1 cellular context compared by ENCODE assay signal in the genomic region with DNA sequence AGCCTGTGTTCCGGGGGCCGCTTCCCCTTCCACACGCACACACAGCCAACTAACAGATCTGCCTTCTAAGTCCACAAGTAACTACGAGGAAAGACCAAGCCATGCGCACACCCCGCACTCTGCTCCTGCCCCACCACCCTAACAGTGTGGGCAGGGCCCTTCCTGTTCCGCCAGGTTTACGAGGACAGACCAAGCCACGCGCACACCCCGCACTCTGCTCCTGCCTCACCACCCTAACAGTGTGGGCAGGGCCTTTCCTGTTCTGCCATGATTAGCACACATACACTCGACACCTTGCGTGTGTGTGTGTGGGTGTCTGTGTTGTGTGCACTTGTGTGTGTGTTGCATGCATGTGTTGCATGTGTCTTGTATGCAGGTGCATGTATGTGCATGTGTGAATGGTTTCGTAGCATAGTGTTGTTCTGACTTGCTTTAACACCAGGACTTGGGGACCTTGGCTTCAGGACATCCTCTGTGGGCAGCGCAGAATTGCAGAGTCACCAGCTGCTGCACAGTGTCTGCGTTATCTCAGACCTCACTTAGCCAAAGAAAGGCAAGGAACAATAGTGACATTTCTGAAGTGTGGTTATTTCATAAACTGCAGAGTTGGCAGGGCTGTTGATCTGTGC.
TF ChIP-seq lines count a peak whose summit lies in the region.

No MANE protein-coding gene starts in this region.

TF ChIP-seq in K562, 482 proteins besides CTCF, POLR2A, EP300 and RAD21 (continued from another document and continues in another):
- TF ChIP-seq, protein P1, sequence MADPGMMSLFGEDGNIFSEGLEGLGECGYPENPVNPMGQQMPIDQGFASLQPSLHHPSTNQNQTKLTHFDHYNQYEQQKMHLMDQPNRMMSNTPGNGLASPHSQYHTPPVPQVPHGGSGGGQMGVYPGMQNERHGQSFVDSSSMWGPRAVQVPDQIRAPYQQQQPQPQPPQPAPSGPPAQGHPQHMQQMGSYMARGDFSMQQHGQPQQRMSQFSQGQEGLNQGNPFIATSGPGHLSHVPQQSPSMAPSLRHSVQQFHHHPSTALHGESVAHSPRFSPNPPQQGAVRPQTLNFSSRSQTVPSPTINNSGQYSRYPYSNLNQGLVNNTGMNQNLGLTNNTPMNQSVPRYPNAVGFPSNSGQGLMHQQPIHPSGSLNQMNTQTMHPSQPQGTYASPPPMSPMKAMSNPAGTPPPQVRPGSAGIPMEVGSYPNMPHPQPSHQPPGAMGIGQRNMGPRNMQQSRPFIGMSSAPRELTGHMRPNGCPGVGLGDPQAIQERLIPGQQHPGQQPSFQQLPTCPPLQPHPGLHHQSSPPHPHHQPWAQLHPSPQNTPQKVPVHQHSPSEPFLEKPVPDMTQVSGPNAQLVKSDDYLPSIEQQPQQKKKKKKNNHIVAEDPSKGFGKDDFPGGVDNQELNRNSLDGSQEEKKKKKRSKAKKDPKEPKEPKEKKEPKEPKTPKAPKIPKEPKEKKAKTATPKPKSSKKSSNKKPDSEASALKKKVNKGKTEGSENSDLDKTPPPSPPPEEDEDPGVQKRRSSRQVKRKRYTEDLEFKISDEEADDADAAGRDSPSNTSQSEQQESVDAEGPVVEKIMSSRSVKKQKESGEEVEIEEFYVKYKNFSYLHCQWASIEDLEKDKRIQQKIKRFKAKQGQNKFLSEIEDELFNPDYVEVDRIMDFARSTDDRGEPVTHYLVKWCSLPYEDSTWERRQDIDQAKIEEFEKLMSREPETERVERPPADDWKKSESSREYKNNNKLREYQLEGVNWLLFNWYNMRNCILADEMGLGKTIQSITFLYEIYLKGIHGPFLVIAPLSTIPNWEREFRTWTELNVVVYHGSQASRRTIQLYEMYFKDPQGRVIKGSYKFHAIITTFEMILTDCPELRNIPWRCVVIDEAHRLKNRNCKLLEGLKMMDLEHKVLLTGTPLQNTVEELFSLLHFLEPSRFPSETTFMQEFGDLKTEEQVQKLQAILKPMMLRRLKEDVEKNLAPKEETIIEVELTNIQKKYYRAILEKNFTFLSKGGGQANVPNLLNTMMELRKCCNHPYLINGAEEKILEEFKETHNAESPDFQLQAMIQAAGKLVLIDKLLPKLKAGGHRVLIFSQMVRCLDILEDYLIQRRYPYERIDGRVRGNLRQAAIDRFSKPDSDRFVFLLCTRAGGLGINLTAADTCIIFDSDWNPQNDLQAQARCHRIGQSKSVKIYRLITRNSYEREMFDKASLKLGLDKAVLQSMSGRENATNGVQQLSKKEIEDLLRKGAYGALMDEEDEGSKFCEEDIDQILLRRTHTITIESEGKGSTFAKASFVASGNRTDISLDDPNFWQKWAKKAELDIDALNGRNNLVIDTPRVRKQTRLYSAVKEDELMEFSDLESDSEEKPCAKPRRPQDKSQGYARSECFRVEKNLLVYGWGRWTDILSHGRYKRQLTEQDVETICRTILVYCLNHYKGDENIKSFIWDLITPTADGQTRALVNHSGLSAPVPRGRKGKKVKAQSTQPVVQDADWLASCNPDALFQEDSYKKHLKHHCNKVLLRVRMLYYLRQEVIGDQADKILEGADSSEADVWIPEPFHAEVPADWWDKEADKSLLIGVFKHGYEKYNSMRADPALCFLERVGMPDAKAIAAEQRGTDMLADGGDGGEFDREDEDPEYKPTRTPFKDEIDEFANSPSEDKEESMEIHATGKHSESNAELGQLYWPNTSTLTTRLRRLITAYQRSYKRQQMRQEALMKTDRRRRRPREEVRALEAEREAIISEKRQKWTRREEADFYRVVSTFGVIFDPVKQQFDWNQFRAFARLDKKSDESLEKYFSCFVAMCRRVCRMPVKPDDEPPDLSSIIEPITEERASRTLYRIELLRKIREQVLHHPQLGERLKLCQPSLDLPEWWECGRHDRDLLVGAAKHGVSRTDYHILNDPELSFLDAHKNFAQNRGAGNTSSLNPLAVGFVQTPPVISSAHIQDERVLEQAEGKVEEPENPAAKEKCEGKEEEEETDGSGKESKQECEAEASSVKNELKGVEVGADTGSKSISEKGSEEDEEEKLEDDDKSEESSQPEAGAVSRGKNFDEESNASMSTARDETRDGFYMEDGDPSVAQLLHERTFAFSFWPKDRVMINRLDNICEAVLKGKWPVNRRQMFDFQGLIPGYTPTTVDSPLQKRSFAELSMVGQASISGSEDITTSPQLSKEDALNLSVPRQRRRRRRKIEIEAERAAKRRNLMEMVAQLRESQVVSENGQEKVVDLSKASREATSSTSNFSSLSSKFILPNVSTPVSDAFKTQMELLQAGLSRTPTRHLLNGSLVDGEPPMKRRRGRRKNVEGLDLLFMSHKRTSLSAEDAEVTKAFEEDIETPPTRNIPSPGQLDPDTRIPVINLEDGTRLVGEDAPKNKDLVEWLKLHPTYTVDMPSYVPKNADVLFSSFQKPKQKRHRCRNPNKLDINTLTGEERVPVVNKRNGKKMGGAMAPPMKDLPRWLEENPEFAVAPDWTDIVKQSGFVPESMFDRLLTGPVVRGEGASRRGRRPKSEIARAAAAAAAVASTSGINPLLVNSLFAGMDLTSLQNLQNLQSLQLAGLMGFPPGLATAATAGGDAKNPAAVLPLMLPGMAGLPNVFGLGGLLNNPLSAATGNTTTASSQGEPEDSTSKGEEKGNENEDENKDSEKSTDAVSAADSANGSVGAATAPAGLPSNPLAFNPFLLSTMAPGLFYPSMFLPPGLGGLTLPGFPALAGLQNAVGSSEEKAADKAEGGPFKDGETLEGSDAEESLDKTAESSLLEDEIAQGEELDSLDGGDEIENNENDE (IDR thresholded peaks at IDR 0.05; ENCODE audit: low read depth, low read length), result no peak
- TF ChIP-seq L3MBTL2 (IDR thresholded peaks at IDR 0.05), result peak; percentile 57; the same call in 1 of the 2 replicates
- TF ChIP-seq SMAD4 (CRISPR knock-in tag; conservative IDR thresholded peaks at IDR 0.05), result no peak
- TF ChIP-seq, protein P2, sequence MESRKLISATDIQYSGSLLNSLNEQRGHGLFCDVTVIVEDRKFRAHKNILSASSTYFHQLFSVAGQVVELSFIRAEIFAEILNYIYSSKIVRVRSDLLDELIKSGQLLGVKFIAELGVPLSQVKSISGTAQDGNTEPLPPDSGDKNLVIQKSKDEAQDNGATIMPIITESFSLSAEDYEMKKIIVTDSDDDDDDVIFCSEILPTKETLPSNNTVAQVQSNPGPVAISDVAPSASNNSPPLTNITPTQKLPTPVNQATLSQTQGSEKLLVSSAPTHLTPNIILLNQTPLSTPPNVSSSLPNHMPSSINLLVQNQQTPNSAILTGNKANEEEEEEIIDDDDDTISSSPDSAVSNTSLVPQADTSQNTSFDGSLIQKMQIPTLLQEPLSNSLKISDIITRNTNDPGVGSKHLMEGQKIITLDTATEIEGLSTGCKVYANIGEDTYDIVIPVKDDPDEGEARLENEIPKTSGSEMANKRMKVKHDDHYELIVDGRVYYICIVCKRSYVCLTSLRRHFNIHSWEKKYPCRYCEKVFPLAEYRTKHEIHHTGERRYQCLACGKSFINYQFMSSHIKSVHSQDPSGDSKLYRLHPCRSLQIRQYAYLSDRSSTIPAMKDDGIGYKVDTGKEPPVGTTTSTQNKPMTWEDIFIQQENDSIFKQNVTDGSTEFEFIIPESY (CRISPR knock-in tag; IDR thresholded peaks at IDR 0.05), result no peak
- TF ChIP-seq, protein P3, sequence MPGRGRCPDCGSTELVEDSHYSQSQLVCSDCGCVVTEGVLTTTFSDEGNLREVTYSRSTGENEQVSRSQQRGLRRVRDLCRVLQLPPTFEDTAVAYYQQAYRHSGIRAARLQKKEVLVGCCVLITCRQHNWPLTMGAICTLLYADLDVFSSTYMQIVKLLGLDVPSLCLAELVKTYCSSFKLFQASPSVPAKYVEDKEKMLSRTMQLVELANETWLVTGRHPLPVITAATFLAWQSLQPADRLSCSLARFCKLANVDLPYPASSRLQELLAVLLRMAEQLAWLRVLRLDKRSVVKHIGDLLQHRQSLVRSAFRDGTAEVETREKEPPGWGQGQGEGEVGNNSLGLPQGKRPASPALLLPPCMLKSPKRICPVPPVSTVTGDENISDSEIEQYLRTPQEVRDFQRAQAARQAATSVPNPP (IDR thresholded peaks at IDR 0.05; ENCODE audit: borderline replicate concordance, insufficient read depth, insufficient read length), result no peak
- TF ChIP-seq, protein P4, sequence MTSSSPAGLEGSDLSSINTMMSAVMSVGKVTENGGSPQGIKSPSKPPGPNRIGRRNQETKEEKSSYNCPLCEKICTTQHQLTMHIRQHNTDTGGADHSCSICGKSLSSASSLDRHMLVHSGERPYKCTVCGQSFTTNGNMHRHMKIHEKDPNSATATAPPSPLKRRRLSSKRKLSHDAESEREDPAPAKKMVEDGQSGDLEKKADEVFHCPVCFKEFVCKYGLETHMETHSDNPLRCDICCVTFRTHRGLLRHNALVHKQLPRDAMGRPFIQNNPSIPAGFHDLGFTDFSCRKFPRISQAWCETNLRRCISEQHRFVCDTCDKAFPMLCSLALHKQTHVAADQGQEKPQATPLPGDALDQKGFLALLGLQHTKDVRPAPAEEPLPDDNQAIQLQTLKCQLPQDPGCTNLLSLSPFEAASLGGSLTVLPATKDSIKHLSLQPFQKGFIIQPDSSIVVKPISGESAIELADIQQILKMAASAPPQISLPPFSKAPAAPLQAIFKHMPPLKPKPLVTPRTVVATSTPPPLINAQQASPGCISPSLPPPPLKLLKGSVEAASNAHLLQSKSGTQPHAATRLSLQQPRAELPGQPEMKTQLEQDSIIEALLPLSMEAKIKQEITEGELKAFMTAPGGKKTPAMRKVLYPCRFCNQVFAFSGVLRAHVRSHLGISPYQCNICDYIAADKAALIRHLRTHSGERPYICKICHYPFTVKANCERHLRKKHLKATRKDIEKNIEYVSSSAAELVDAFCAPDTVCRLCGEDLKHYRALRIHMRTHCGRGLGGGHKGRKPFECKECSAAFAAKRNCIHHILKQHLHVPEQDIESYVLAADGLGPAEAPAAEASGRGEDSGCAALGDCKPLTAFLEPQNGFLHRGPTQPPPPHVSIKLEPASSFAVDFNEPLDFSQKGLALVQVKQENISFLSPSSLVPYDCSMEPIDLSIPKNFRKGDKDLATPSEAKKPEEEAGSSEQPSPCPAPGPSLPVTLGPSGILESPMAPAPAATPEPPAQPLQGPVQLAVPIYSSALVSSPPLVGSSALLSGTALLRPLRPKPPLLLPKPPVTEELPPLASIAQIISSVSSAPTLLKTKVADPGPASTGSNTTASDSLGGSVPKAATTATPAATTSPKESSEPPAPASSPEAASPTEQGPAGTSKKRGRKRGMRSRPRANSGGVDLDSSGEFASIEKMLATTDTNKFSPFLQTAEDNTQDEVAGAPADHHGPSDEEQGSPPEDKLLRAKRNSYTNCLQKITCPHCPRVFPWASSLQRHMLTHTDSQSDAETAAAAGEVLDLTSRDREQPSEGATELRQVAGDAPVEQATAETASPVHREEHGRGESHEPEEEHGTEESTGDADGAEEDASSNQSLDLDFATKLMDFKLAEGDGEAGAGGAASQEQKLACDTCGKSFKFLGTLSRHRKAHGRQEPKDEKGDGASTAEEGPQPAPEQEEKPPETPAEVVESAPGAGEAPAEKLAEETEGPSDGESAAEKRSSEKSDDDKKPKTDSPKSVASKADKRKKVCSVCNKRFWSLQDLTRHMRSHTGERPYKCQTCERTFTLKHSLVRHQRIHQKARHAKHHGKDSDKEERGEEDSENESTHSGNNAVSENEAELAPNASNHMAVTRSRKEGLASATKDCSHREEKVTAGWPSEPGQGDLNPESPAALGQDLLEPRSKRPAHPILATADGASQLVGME (CRISPR knock-in tag; IDR thresholded peaks at IDR 0.05), result no peak
- 0 out of 2 replicates have a peak, but pooled peaks have one; percentile 37 for TF ChIP-seq GATA2 (CRISPR knock-in tag; IDR thresholded peaks at IDR 0.05)
- peak; percentile 59 for TF ChIP-seq SMARCA4 (IDR thresholded peaks at IDR 0.05)
- TF ChIP-seq, protein P5, sequence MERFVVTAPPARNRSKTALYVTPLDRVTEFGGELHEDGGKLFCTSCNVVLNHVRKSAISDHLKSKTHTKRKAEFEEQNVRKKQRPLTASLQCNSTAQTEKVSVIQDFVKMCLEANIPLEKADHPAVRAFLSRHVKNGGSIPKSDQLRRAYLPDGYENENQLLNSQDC (CRISPR knock-in tag; IDR thresholded peaks at IDR 0.05), result no peak
- no peak for TF ChIP-seq FUS (optimal IDR thresholded peaks at IDR 0.05; ENCODE audit: low read depth, low read length)
- TF ChIP-seq EP400 (IDR thresholded peaks at IDR 0.05), result no peak
- TF ChIP-seq TRIM28 (IDR thresholded peaks at IDR 0.05), result no peak
- 0 out of 2 replicates have a peak, but pooled peaks have one; percentile 21 for TF ChIP-seq MTA1 (IDR thresholded peaks at IDR 0.05; ENCODE audit: borderline replicate concordance)
- no peak for TF ChIP-seq XRCC3 (IDR thresholded peaks at IDR 0.05)
- TF ChIP-seq MAFG (tag; conservative IDR thresholded peaks at IDR 0.05), result peak; percentile 90
- TF ChIP-seq, protein P6, sequence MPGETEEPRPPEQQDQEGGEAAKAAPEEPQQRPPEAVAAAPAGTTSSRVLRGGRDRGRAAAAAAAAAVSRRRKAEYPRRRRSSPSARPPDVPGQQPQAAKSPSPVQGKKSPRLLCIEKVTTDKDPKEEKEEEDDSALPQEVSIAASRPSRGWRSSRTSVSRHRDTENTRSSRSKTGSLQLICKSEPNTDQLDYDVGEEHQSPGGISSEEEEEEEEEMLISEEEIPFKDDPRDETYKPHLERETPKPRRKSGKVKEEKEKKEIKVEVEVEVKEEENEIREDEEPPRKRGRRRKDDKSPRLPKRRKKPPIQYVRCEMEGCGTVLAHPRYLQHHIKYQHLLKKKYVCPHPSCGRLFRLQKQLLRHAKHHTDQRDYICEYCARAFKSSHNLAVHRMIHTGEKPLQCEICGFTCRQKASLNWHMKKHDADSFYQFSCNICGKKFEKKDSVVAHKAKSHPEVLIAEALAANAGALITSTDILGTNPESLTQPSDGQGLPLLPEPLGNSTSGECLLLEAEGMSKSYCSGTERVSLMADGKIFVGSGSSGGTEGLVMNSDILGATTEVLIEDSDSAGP (CRISPR knock-in tag; IDR thresholded peaks at IDR 0.05), result no peak
- no peak for TF ChIP-seq SNIP1 (IDR thresholded peaks at IDR 0.05; ENCODE audit: low read depth)
- no peak for TF ChIP-seq RBM25 (IDR thresholded peaks at IDR 0.05; ENCODE audit: low read depth, low read length, severe bottlenecking)
- TF ChIP-seq SMARCE1 (IDR thresholded peaks at IDR 0.05), result 0 out of 2 replicates have a peak, but pooled peaks have one; percentile 45
- 0 out of 2 replicates have a peak, but pooled peaks have one; percentile 51 for TF ChIP-seq EHMT2 (IDR thresholded peaks at IDR 0.05)
- 0 out of 2 replicates have a peak, but pooled peaks have one; percentile 12 for TF ChIP-seq EGR1 (conservative IDR thresholded peaks at IDR 0.05)
- TF ChIP-seq PHB2 (IDR thresholded peaks at IDR 0.05; ENCODE audit: low read depth), result no peak
- no peak for TF ChIP-seq BDP1 (IDR thresholded peaks at IDR 0.05; ENCODE audit: insufficient read depth, insufficient read length)
- TF ChIP-seq SRSF3 (IDR thresholded peaks at IDR 0.05; ENCODE audit: insufficient read depth, low read length), result no peak
- TF ChIP-seq ZNF212 (CRISPR knock-in tag; IDR thresholded peaks at IDR 0.05), result no peak
- TF ChIP-seq MAFK (IDR thresholded peaks at IDR 0.05; ENCODE audit: low read length), result peak; percentile 78
- TF ChIP-seq, protein P7, sequence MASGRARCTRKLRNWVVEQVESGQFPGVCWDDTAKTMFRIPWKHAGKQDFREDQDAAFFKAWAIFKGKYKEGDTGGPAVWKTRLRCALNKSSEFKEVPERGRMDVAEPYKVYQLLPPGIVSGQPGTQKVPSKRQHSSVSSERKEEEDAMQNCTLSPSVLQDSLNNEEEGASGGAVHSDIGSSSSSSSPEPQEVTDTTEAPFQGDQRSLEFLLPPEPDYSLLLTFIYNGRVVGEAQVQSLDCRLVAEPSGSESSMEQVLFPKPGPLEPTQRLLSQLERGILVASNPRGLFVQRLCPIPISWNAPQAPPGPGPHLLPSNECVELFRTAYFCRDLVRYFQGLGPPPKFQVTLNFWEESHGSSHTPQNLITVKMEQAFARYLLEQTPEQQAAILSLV (tag; IDR thresholded peaks at IDR 0.05), result no peak
- peak; percentile 85 for TF ChIP-seq MAFF (IDR thresholded peaks at IDR 0.05; ENCODE audit: low read length)
- TF ChIP-seq CBFA2T3 (IDR thresholded peaks at IDR 0.05), result peak; percentile 48
